In the genomic region with DNA sequence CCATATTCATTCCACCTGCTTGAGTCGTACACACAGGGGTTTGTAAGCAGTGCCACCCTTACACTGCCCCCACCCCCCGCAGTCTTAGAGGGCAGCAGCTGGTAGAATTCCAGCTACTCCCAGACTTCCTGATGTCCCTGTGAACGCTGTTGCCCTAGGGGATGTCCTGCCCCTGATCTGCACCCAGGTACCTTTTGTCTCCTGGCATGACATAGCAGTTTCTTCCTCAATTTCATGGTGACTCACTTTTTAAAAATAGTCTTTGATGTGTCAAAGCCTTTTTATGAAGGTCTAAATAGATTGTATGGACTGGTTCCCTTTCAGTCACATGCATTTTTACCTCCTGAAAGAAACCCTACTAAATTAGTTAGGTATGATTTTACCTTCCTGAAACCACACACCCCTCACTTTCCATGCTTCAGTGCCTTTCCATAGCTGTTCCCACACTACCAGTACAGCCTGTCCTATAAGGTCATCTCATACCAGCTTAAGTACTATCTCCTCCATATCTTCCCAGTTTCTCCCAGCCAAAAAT, we compare ENCODE assay signal across 11 cellular contexts.
DNase-seq lines count a peak whose midpoint lies in the region; ATAC-seq and TF ChIP-seq lines count a peak whose summit lies in the region.
"Had no signal": no experiment of that assay in that cellular context is flagged by ENCODE, and none has a peak within 500 bp of the region (broad histone marks: within the 10 kb centered on the region; RNA-seq: fewer than 3 reads in every experiment).

No MANE protein-coding gene starts in this region.

- intact Hi-C loops in lower leg skin (cut with DNase I; ENCODE audit: low total_unique reads): no loop called here

- DNase-seq in GM13976 (ENCODE audit: low spot score) (peak; percentile 48), NOMO-1 (lab: John Stamatoyannopoulos, UW; ENCODE audit: unreplicated experiment in 2 of 2) (peak; percentile 64 to 88), lower leg skin (ENCODE audit: low spot score in 2 of 2) (no peak), NCI-H2227 treated with DMSO at 0.1 percent for 48 hours (lab: John Stamatoyannopoulos, UW) (no peak)
- DNase-seq in activated CD8-positive, alpha-beta memory T cell treated with anti-CD3 and anti-CD28 coated beads for 24 hours: no peak
- DNase-seq: cerebellar nuclear complex; NK-92 treated with Interleukin-12 subunit alpha and Interleukin-12 subunit beta, amount 100 ng/mL, for 24 hours; right cardiac atrium had no signal

- H3K27me3 ChIP-seq in ACC112 (ENCODE audit: insufficient read depth, low read length): no peaks in the 10 kb centered on the region

- ATAC-seq in esophagus mucosa (peak; percentile 93), GM18505 (IDR thresholded peaks at IDR 0.05; ENCODE audit: unreplicated experiment) (no peak)

- TF ChIP-seq CTCF in GM13976 (IDR thresholded peaks at IDR 0.05; ENCODE audit: borderline replicate concordance, control extremely low read depth, extremely low read depth, insufficient read depth, missing control alignments) (no peak), lower leg skin (IDR thresholded peaks at IDR 0.05) (no peak)

- peaks cover 13% of the 10 kb centered on the region for H3K4me1 ChIP-seq in ACC112 (ENCODE audit: control insufficient read depth, insufficient read depth, low read length, unreplicated experiment)

- H3K79me2 ChIP-seq in ACC112 (ENCODE audit: control insufficient read depth, insufficient read depth, low read length, unreplicated experiment): peaks cover 2% of the 10 kb centered on the region

- H2AFZ ChIP-seq in ACC112 (ENCODE audit: low read length, unreplicated experiment): no peak overlapping the region

- H3K36me3 ChIP-seq in ACC112 (ENCODE audit: insufficient read depth, low read length): peaks cover 7% of the 10 kb centered on the region

- no peak for TF ChIP-seq POLR2A in GM18505 (IDR thresholded peaks at IDR 0.05; ENCODE audit: borderline replicate concordance, extremely low read depth, insufficient read depth, insufficient read length)
- no peak for TF ChIP-seq POLR2A in lower leg skin (IDR thresholded peaks at IDR 0.05)

- peak overlapping the region; percentile 22; the same call in 1 of the 2 replicates for H3K27ac ChIP-seq in ACC112 (ENCODE audit: low read depth, low read length)

- H3K4me3 ChIP-seq in ACC112 (ENCODE audit: low read depth, low read length) (no peak overlapping the region), lower leg skin (ENCODE audit: low read depth, poor library complexity, severe bottlenecking) (no peak overlapping the region)

- in situ Hi-C loops in GM13976 (cut with MboI; ENCODE audit: low sequenced_read_pairs, unreplicated experiment): no loop called here

- WGBS in lower leg skin, 2 donors: 45 to 53% methylated on average over 3 of the region's 3 CpGs

Comparison
In these comparisons a context has a peak if more than half of its experiments do, and no peak if none do; other contexts are left out.
1. DNase-seq: peak in GM13976 (single experiment) and NOMO-1 (2 of 2); none in activated CD8-positive, alpha-beta memory T cell treated with anti-CD3 and anti-CD28 coated beads for 24 hours (single experiment), lower leg skin (0 of 2) and NCI-H2227 treated with DMSO at 0.1 percent for 48 hours (single experiment).